Comparison of ENCODE assay signal across 8 cellular contexts in the genomic region with DNA sequence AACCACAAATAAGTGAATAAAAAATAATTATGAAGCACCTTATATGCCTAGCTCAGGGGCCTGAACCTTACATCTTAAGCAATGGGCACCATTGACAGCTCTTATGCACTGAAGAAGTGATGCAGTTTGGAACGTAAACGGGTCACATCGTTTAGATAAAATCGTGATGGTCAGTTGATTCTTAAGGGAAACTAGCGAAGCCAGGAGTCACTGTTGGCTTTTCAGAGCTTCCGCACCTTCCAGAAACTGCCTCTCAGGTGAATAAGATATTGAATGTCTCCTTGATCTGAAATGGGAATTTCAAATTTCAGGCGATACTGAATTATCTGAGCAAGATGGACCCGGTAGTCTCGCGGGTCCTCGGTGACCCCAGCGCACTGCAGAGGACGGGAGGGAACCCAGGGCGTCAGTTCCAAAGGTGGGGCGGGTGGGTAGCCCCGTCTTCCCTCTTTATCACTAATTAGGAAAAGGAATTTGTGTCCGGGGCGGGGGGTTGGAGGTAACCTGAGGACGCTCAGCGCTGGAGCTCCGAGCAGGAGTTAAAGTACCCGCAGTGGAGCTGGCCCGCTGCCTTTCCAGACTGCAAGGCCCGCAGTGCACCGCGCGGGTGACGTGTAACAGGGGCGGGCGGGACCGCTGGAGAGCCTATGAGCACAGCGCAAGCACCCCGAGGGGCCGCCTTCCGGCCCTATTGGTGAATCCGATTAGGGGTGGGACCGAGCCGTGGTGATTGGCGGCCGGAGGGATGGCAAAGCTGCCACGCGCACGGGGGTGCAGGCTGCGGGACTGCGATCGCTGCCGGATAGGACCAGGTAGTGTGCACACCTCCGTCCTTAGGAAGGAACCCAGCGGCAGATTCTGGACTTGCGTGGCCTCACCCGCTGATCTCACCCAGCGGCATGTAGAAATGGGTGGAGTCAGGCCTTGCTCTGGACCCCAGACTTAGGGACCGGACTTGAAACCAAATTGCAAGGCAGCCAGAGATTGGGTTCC. TPM values are rescaled to one million over a fixed set of nuclear protein-coding genes. Genes with fewer than 3 reads are reported as not detected.
DNase-seq lines count a peak whose midpoint lies in the region; ATAC-seq and TF ChIP-seq lines count a peak whose summit lies in the region.

No MANE protein-coding gene starts in this region.

- H3K27me3 ChIP-seq in prostate gland (replicated peaks; ENCODE audit: insufficient read depth): no peaks in the 10 kb centered on the region

- intact Hi-C loops in left ventricle myocardium superior (cut with micrococcal nuclease) (no loop called here), prostate gland (cut with DNase I) (no loop called here)

- ATAC-seq in GM18498 (IDR thresholded peaks at IDR 0.05; ENCODE audit: unreplicated experiment) (peak; percentile 100), HG02885 (IDR thresholded peaks at IDR 0.05; ENCODE audit: poor library complexity, unreplicated experiment) (peak; percentile 100), T-helper 17 cell (peak; percentile 100), left ventricle myocardium superior (peak; percentile 100)

- no peaks in the 10 kb centered on the region for H3K9me3 ChIP-seq in T-helper 17 cell (ENCODE audit: control insufficient read depth, low read length, poor library complexity, severe bottlenecking)
- no peaks in the 10 kb centered on the region for H3K9me3 ChIP-seq in prostate gland

- TF ChIP-seq POLR2A in prostate gland (IDR thresholded peaks at IDR 0.05): peak; percentile 55

- peak; percentile 51 to 84 for DNase-seq in NCI-H187 (lab: John Stamatoyannopoulos, UW)
- DNase-seq in T-helper 17 cell: peak; percentile 88 to 90 (median 90)
- DNase-seq in left ventricle myocardium superior: peak; percentile 100
- DNase-seq in prostate gland (ENCODE audit: low spot score): peak; percentile 97

- peaks cover 4% of the 10 kb centered on the region for H3K27me3 Mint-ChIP-seq in T-helper 17 cell

- peak overlapping the region; percentile 85 for H3K4me3 Mint-ChIP-seq in T-helper 17 cell

- no peak overlapping the region for H3K27ac Mint-ChIP-seq in T-helper 17 cell

- H3K4me1 ChIP-seq in prostate gland (replicated peaks): no peaks in the 10 kb centered on the region
- no peaks in the 10 kb centered on the region for H3K4me1 ChIP-seq in urinary bladder (ENCODE audit: insufficient read depth)

- H3K4me3 ChIP-seq in prostate gland: peak overlapping the region; percentile 41 to 45
- H3K4me3 ChIP-seq in urinary bladder (ENCODE audit: low read depth, low read length): peak overlapping the region; percentile 49

- H3K4me1 Mint-ChIP-seq in T-helper 17 cell: peaks cover 13% of the 10 kb centered on the region

- peak overlapping the region; percentile 62 for H3K27ac ChIP-seq in angular gyrus (ENCODE audit: low read depth, low read length)
- peak overlapping the region; percentile 68 to 76 for H3K27ac ChIP-seq in prostate gland
- peak overlapping the region; percentile 65 for H3K27ac ChIP-seq in urinary bladder (ENCODE audit: low read depth)

- peak in 1 of 4 experiments; percentile 23 for TF ChIP-seq CTCF in prostate gland (IDR thresholded peaks at IDR 0.05)

- H3K36me3 ChIP-seq in prostate gland: no peaks in the 10 kb centered on the region
- no peaks in the 10 kb centered on the region for H3K36me3 ChIP-seq in urinary bladder (ENCODE audit: insufficient read depth)

- WGBS in prostate gland: 9% methylated on average over 44 of the region's 53 CpGs
- 7% methylated on average over 53 of the region's 53 CpGs for WGBS in urinary bladder

- no peaks in the 10 kb centered on the region for H3K36me3 Mint-ChIP-seq in T-helper 17 cell (ENCODE audit: low read depth)

RNA-seq across cellular contexts. Expression of gene GARNL3, which starts 19.7 kb away (rescaled TPM):
- total RNA-seq in T-helper 17 cell (1 to 10 TPM; 2.0 to 2.5 TPM), left ventricle myocardium superior (17.3 TPM), prostate gland (10 to 100 TPM; 34.2 to 34.4 TPM), urinary bladder (58.0 TPM)
- polyA plus RNA-seq in urinary bladder: 22.0 TPM

Comparison
In these comparisons a context has a peak if more than half of its experiments do, and no peak if none do; other contexts are left out.
1. Peak in every context shown above with its lines: DNase-seq, ATAC-seq, H3K4me3 ChIP-seq and H3K27ac ChIP-seq.